In genomic region chr4:158250321-158250720, GRCh38 we compare ENCODE assay signal across 24 cellular contexts. TPM values are rescaled to one million over a fixed set of nuclear protein-coding genes. Genes with fewer than 3 reads are reported as not detected.
DNase-seq lines count a peak whose midpoint lies in the region; ATAC-seq and TF ChIP-seq lines count a peak whose summit lies in the region.
"Had no signal": no experiment of that assay in that cellular context is flagged by ENCODE, and none has a peak within 500 bp of the region (broad histone marks: within the 10 kb centered on the region; RNA-seq: fewer than 3 reads in every experiment).

No MANE protein-coding gene starts in this region.

- H3K4me1 ChIP-seq in lower lobe of right lung, result peaks cover 6% of the 10 kb centered on the region
- H3K4me1 ChIP-seq in H9 (ENCODE audit: insufficient read depth, low read length), result no peaks in the 10 kb centered on the region
- H3K4me1 ChIP-seq: foreskin keratinocyte had no signal

- H3K79me1 ChIP-seq in H9 (ENCODE audit: insufficient read depth, low read depth, low read length, poor library complexity, severe bottlenecking), result no peaks in the 10 kb centered on the region

- H3K27me3 Mint-ChIP-seq in H9 (ENCODE audit: low read depth), result no peaks in the 10 kb centered on the region

- no peak overlapping the region for H3K56ac ChIP-seq in H9 (ENCODE audit: insufficient read length, low read depth, low read length)

- H2BK120ac ChIP-seq in H9 (ENCODE audit: low read depth, low read length, poor library complexity, severe bottlenecking), result no peak overlapping the region

- H3K79me2 ChIP-seq in H9 (ENCODE audit: insufficient read depth, low read length), result no peaks in the 10 kb centered on the region

- H3K27ac ChIP-seq in cingulate gyrus (ENCODE audit: low read depth, low read length) (peak overlapping the region; percentile 81), lower lobe of right lung (no peak overlapping the region), temporal lobe (ENCODE audit: low read depth, low read length) (peak overlapping the region; percentile 93), H9 (ENCODE audit: insufficient read length, low read depth, low read length) (no peak overlapping the region)
- H3K27ac ChIP-seq: foreskin keratinocyte, HL-60, PC-9, skin epidermis, upper lobe of left lung had no signal

- no peaks in the 10 kb centered on the region for H3K36me3 Mint-ChIP-seq in H9 (ENCODE audit: insufficient read depth in 1 of 3, low read depth in 3 of 3)
- H3K36me3 Mint-ChIP-seq: activated CD4-positive, alpha-beta memory T cell treated with anti-CD3 and anti-CD28 coated beads for 36 hours; natural killer cell treated with Interleukin-12 subunit alpha and Interleukin-12 subunit beta and Interleukin-15 and Interleukin-18, amount 100 ng/mL, for 72 hours; WTC11 had no signal

- no peak overlapping the region for H3K4me3 Mint-ChIP-seq in H9
- H3K4me3 Mint-ChIP-seq: activated CD4-positive, alpha-beta memory T cell treated with anti-CD3 and anti-CD28 coated beads for 36 hours; B cell; natural killer cell treated with Interleukin-12 subunit alpha and Interleukin-12 subunit beta and Interleukin-15 and Interleukin-18, amount 100 ng/mL, for 72 hours; stimulated activated naive CD8-positive, alpha-beta T cell treated with anti-CD3 and anti-CD28 coated beads, Interleukin-15, amount 100 ng/mL, for 72 hours; WTC11 had no signal

- H3K9me3 Mint-ChIP-seq in H9, result no peaks in the 10 kb centered on the region; a peak in 1 of 5 replicates
- H3K9me3 Mint-ChIP-seq: activated CD4-positive, alpha-beta memory T cell treated with anti-CD3 and anti-CD28 coated beads for 36 hours; natural killer cell treated with Interleukin-12 subunit alpha and Interleukin-12 subunit beta and Interleukin-15 and Interleukin-18, amount 100 ng/mL, for 72 hours; stimulated activated naive CD8-positive, alpha-beta T cell treated with anti-CD3 and anti-CD28 coated beads, Interleukin-15, amount 100 ng/mL, for 72 hours; WTC11 had no signal

- no peaks in the 10 kb centered on the region for H3K36me3 ChIP-seq in lower lobe of right lung
- H3K36me3 ChIP-seq: upper lobe of left lung had no signal

- H2BK12ac ChIP-seq in H9 (ENCODE audit: insufficient read length, low read depth, low read length), result no peak overlapping the region

- H3K27me3 ChIP-seq in lower lobe of right lung (ENCODE audit: low read depth), result no peaks in the 10 kb centered on the region
- no peaks in the 10 kb centered on the region for H3K27me3 ChIP-seq in H9 (ENCODE audit: insufficient read depth, low read length)
- H3K27me3 ChIP-seq: foreskin keratinocyte, upper lobe of left lung had no signal

- no peak overlapping the region for H3K9ac ChIP-seq in H9 (ENCODE audit: extremely low read depth, insufficient read length, low read length)

- H2AK5ac ChIP-seq in H9 (ENCODE audit: insufficient read length, low read length), result no peak overlapping the region

- no peaks in the 10 kb centered on the region for H3K23me2 ChIP-seq in H9 (ENCODE audit: insufficient read length, low read depth, low read length, poor library complexity, severe bottlenecking)

- H3K4me2 ChIP-seq in H9 (ENCODE audit: insufficient read depth, insufficient read length, low read length), result no peak overlapping the region
- H3K4me2 ChIP-seq: PC-9 had no signal

- no peak overlapping the region for H2BK20ac ChIP-seq in H9 (ENCODE audit: low read depth, low read length, poor library complexity, severe bottlenecking)

- H3K14ac ChIP-seq in H9 (ENCODE audit: insufficient read depth, low read length), result no peak overlapping the region

- no peak overlapping the region for H4K5ac ChIP-seq in H9 (ENCODE audit: insufficient read length, low read depth, low read length)

- H3K4me1 Mint-ChIP-seq in H9, result peaks cover 15 to 17% of the 10 kb centered on the region in 2 experiments
- H3K4me1 Mint-ChIP-seq: stimulated activated naive CD8-positive, alpha-beta T cell treated with anti-CD3 and anti-CD28 coated beads, Interleukin-15, amount 100 ng/mL, for 72 hours had no signal

- no peak overlapping the region for H3K4me3 ChIP-seq in lower lobe of right lung
- H3K4me3 ChIP-seq: PC-9, skin epidermis, upper lobe of left lung had no signal

- no peak overlapping the region for H2BK5ac ChIP-seq in H9 (ENCODE audit: insufficient read length, low read length)

- no peak for TF ChIP-seq CTCF in lower lobe of right lung (IDR thresholded peaks at IDR 0.05)
- TF ChIP-seq CTCF in H9 (conservative IDR thresholded peaks at IDR 0.05), result no peak

- no peaks in the 10 kb centered on the region for H4K20me1 ChIP-seq in H9 (ENCODE audit: control insufficient read depth, insufficient read depth, insufficient read length)

- DNase-seq in SKM-1 treated with dmso at 0.1 percent for 144 hours (lab: John Stamatoyannopoulos, UW; ENCODE audit: unreplicated experiment) (peak; percentile 35), SKM-1 (lab: John Stamatoyannopoulos, UW; ENCODE audit: unreplicated experiment) (no peak), lower lobe of right lung (no peak), amniotic stem cell (lab: John Stamatoyannopoulos, UW) (no peak), H9 (no peak)
- DNase-seq: activated CD4-positive, alpha-beta memory T cell treated with anti-CD3 and anti-CD28 coated beads for 36 hours; activated gamma-delta T cell; activated T-cell treated with anti-CD3 and anti-CD28 coated beads for 4 hours; foreskin keratinocyte; MM.1S; NCI-H187 treated with DMSO at 0.1 percent for 48 hours; NCI-H345; PC-9; stimulated activated CD4-positive, alpha-beta T cell treated with anti-CD3 and anti-CD28 coated beads, Interleukin-4, amount 100 ng/mL, for 1 hour; stimulated activated naive CD8-positive, alpha-beta T cell treated with anti-CD3 and anti-CD28 coated beads, Interleukin-15, amount 100 ng/mL, for 72 hours had no signal

- peak; percentile 41 to 69 for ATAC-seq in lower lobe of right lung
- ATAC-seq in HG03469 (IDR thresholded peaks at IDR 0.05; ENCODE audit: unreplicated experiment), result no peak
- ATAC-seq: foreskin keratinocyte; stimulated activated naive CD8-positive, alpha-beta T cell treated with anti-CD3 and anti-CD28 coated beads, Interleukin-15, amount 100 ng/mL, for 72 hours; WTC11 had no signal

- no peak overlapping the region for H3K4ac ChIP-seq in H9 (ENCODE audit: low read depth, low read length)

- no peak overlapping the region for H4K91ac ChIP-seq in H9 (ENCODE audit: insufficient read length, low read depth, low read length)

- no CpG with 5 or more reads among the region's 2 CpGs for WGBS in H9 (ENCODE audit: extremely low coverage, insufficient read length, low lambda C conversion rate)

- no peak overlapping the region for H2AFZ ChIP-seq in H9 (ENCODE audit: low read length)
- H2AFZ ChIP-seq: PC-9 had no signal

- no peak overlapping the region for H3K27ac Mint-ChIP-seq in H9
- H3K27ac Mint-ChIP-seq: activated CD4-positive, alpha-beta memory T cell treated with anti-CD3 and anti-CD28 coated beads for 36 hours; B cell; natural killer cell treated with Interleukin-12 subunit alpha and Interleukin-12 subunit beta and Interleukin-15 and Interleukin-18, amount 100 ng/mL, for 72 hours; stimulated activated naive CD8-positive, alpha-beta T cell treated with anti-CD3 and anti-CD28 coated beads, Interleukin-15, amount 100 ng/mL, for 72 hours; WTC11 had no signal

- intact Hi-C loops in lower lobe of right lung (cut with DNase I), result loop anchor here (10.0 kb wide), 3 partner anchors 56 to 374 kb away; no protein-coding TSS in a partner anchor

- no peak overlapping the region for H3K23ac ChIP-seq in H9 (ENCODE audit: insufficient read length, low read depth, low read length)

- no peak overlapping the region for H4K8ac ChIP-seq in H9 (replicated peaks; ENCODE audit: insufficient read length, low read depth, low read length)

- H3K18ac ChIP-seq in H9 (ENCODE audit: insufficient read length, low read depth, low read length), result no peak overlapping the region

- no peak overlapping the region for H2BK15ac ChIP-seq in H9 (ENCODE audit: low read depth, low read length)

- H3T11ph ChIP-seq in H9 (ENCODE audit: low read length), result no peak overlapping the region

- no peaks in the 10 kb centered on the region for H3K9me3 ChIP-seq in lower lobe of right lung
- no peaks in the 10 kb centered on the region for H3K9me3 ChIP-seq in H9 (ENCODE audit: control insufficient read depth, low read depth, low read length)
- H3K9me3 ChIP-seq: upper lobe of left lung had no signal

RNA-seq across cellular contexts. Expression of gene TMEM144, which starts 40.0 kb away (rescaled TPM):
- total RNA-seq in lower lobe of right lung (13.1 TPM), temporal lobe (1.2 TPM), H9 (2021) (3.4 and 3.6 TPM in 2 replicates)

Comparison
In these comparisons a context has a peak if more than half of its experiments do, and no peak if none do; other contexts are left out.
1. H3K27ac ChIP-seq: peak in cingulate gyrus (single experiment) and temporal lobe (single experiment); none in lower lobe of right lung (single experiment) and H9 (single experiment).